Comparison of ENCODE assay signal across 2 cellular contexts in the genomic region with DNA sequence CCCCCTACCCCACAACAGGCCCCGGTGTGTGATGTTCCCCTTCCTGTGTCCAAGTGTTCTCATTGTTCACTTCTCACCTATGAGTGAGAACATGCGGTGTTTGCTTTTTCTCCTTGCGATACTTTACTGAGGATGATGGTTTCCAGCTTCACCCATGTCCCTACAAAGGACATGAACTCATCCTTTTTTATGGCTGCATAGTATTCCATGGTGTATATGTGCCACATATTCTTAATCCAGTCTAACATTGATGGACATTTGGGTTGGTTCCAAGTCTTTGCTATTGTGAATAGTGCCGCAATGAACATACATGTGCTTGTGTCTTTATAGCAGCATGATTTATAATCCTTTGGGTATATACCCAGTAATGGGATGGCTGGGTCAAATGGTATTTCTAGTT. TPM values are rescaled to one million over a fixed set of nuclear protein-coding genes. Genes with fewer than 3 reads are reported as not detected.
DNase-seq lines count a peak whose midpoint lies in the region; ATAC-seq, FAIRE-seq and TF ChIP-seq lines count a peak whose summit lies in the region.
"Not testable (repeated sequence)": the region's sequence is repeated elsewhere in the genome, so short reads cannot be mapped to it uniquely, and the experiment has no call there.

No MANE protein-coding gene starts in this region.

- H3K27ac ChIP-seq in HEK293 (ENCODE audit: extremely low read depth, low read depth, low read length); K562 (ENCODE audit: extremely low read depth, low read depth, low read length): not testable (repeated sequence)

- BruUV-seq in K562 (replicated peaks; lab: Mats Ljungman, UMichigan): not testable (repeated sequence)

- H3K27me3 ChIP-seq in K562 (ENCODE audit: control insufficient read depth in 2 of 2, insufficient read depth in 2 of 2, low read length in 2 of 2): not testable (repeated sequence)

- H4K20me1 ChIP-seq in K562 (replicated peaks; ENCODE audit: control insufficient read depth, insufficient read depth, low read length): not testable (repeated sequence)

- ATAC-seq in K562: not testable (repeated sequence)

- H3K4me3 ChIP-seq in HEK293 (ENCODE audit: low read depth, low read length); K562: not testable (repeated sequence)

- H3K4me1 ChIP-seq in HEK293 (ENCODE audit: control insufficient read depth, insufficient read depth, low read length); K562 (replicated peaks in 1 of 2; ENCODE audit: control insufficient read depth in 2 of 2, insufficient read depth in 2 of 2, low read length in 2 of 2): not testable (repeated sequence)

- in situ Hi-C loops in K562 (cut with MboI): not testable (repeated sequence)

- FAIRE-seq in K562 (lab: Jason Lieb, UNC): not testable (repeated sequence)

- TF ChIP-seq EP300 in K562 (IDR thresholded peaks at IDR 0.05; ENCODE audit: low read length): not testable (repeated sequence)

- 90% methylated on average over 3 of the region's 4 CpGs for WGBS in K562 (ENCODE audit: insufficient coverage, low coverage, missing lambda C conversion rate)

- H2AFZ ChIP-seq in K562 (ENCODE audit: low read depth, low read length): not testable (repeated sequence)

- CTCF ChIA-PET in HEK293 (lab: Yijun Ruan, JAX); K562 (lab: Yijun Ruan, JAX; ENCODE audit: low intra/inter-chr PET ratio): not testable (repeated sequence)

- not testable (repeated sequence) for DNase-seq in K562 (ENCODE audit: extremely low read depth in 1 of 4, low spot score in 3 of 4)

- H3K36me3 ChIP-seq in HEK293 (ENCODE audit: control insufficient read depth in 2 of 2, insufficient read depth in 1 of 2, low read length in 2 of 2) (peaks cover 6 to 29% of the 10 kb centered on the region in 2 experiments), K562 (ENCODE audit: control insufficient read depth, insufficient read depth, low read length) (peaks cover 13% of the 10 kb centered on the region; the same call in 1 of the 3 replicates)

- H3K9ac ChIP-seq in K562 (ENCODE audit: insufficient read depth in 1 of 2, low read depth in 2 of 2, low read length in 2 of 2): not testable (repeated sequence)

- not testable (repeated sequence) for TF ChIP-seq CTCF in HEK293 (tag by site-specific recombination; IDR thresholded peaks at IDR 0.05); K562 (IDR thresholded peaks at IDR 0.05 in 2 of 3, conservative IDR thresholded peaks at IDR 0.05 in 1 of 3; ENCODE audit: insufficient read depth in 2 of 3, low read depth in 1 of 3, low read length in 3 of 3)

- not testable (repeated sequence) for H3K4me2 ChIP-seq in K562 (ENCODE audit: insufficient read depth, low read length)

- H3K9me1 ChIP-seq in K562 (ENCODE audit: control insufficient read depth, insufficient read depth, low read length): not testable (repeated sequence)

- H3K9me3 ChIP-seq in HEK293 (ENCODE audit: control insufficient read depth, insufficient read depth, low read depth, low read length); K562 (replicated peaks; ENCODE audit: control insufficient read depth, insufficient read depth, low read depth, low read length): not testable (repeated sequence)

- intact Hi-C loops in K562 (cut with micrococcal nuclease): not testable (repeated sequence)

- not testable (repeated sequence) for TF ChIP-seq POLR2A in K562 (conservative IDR thresholded peaks at IDR 0.05)

- POLR2A ChIA-PET in HEK293 (lab: Yijun Ruan, JAX); K562 (lab: Yijun Ruan, JAX): not testable (repeated sequence)

- H3K79me2 ChIP-seq in K562 (ENCODE audit: control insufficient read depth, insufficient read depth, low read length): not testable (repeated sequence)

- TF ChIP-seq RAD21 in K562 (CRISPR knock-in tag; conservative IDR thresholded peaks at IDR 0.05 in 1 of 2, IDR thresholded peaks at IDR 0.05 in 1 of 2): not testable (repeated sequence)

TF ChIP-seq in HEK293, 187 proteins besides CTCF, POLR2A, EP300 and RAD21:
- peak; percentile 66 for TF ChIP-seq ZNF146 (tag by site-specific recombination; IDR thresholded peaks at IDR 0.05)

TF ChIP-seq in K562, 482 proteins besides CTCF, POLR2A, EP300 and RAD21:
- TF ChIP-seq KDM1A (IDR thresholded peaks at IDR 0.05) (peak in 1 of 2 experiments; percentile 40; a peak in 1 of 4 replicates), BCOR (IDR thresholded peaks at IDR 0.05) (0 out of 2 replicates have a peak, but pooled peaks have one; percentile 43), ZNF146 (CRISPR knock-in tag; IDR thresholded peaks at IDR 0.05; ENCODE audit: unreplicated experiment) (peak; percentile 52)
TF ChIP-seq in K562: peak in this region for 3; not testable (repeated sequence) for 479.

RNA-seq across cellular contexts. Expression of a gene that starts 21.3 kb away (rescaled TPM):
- total RNA-seq in K562 (2011; cell fraction: chromatin; rRNA removed; ENCODE audit: low replicate concordance): 41.1 and 91.5 TPM in 2 replicates
- total RNA-seq in K562 (2011; cell fraction: nucleolus; rRNA removed): 24.2 and 24.3 TPM in 2 replicates
- total RNA-seq in K562 (2011; cell fraction: nucleoplasm; rRNA removed): 29.5 and 46.9 TPM in 2 replicates
- total RNA-seq in K562 (2014; rRNA removed) (15.3 and 19.8 TPM in 2 replicates), K562 (2014; rRNA removed; fragmentation: Illumina TruSeq; extraction: Trizol) (24.5 and 25.6 TPM in 2 replicates), K562 (2015; rRNA removed; fragmentation: Illumina TruSeq; extraction: Trizol) (19.7 and 21.1 TPM in 2 replicates), K562 (2021) (17.6 and 18.8 TPM in 2 replicates)
- polyA plus RNA-seq in K562 (2011; rRNA removed) (29.5 and 36.3 TPM in 2 replicates), K562 (2014; fragmentation: Illumina TruSeq; extraction: Trizol) (16.0 TPM in 2 replicates), K562 (2014; fragmentation: Nextera tagmentation; extraction: Ambion mirVana) (1 to 10 TPM; 4.5 to 5.4 TPM), K562 (2014; rRNA removed) (10.4 and 14.3 TPM in 2 replicates)
- 6.8 and 10.6 TPM in 2 replicates for polyA plus RNA-seq in K562 (2011; cell fraction: cytosol; rRNA removed)
- polyA plus RNA-seq in K562 (2011; cell fraction: nucleus; rRNA removed): 17.1 and 20.0 TPM in 2 replicates
- 7.9 and 9.3 TPM in 2 replicates for polyA plus RNA-seq in K562 (2012)
- polyA minus RNA-seq in K562 (2011; rRNA and poly(A)+ RNA removed): 47.9 and 56.4 TPM in 2 replicates
- 11.9 and 15.8 TPM in 2 replicates for polyA minus RNA-seq in K562 (2011; cell fraction: cytosol; rRNA and poly(A)+ RNA removed)
- polyA minus RNA-seq in K562 (2011; cell fraction: nucleus; rRNA and poly(A)+ RNA removed): 38.5 and 52.8 TPM in 2 replicates

RNA-seq across cellular contexts. Expression of a gene that starts 21.4 kb away (rescaled TPM):
- 23.8 and 34.2 TPM in 2 replicates for total RNA-seq in K562 (2011; cell fraction: chromatin; rRNA removed; ENCODE audit: low replicate concordance)
- total RNA-seq in K562 (2011; cell fraction: nucleolus; rRNA removed): 16.7 and 19.2 TPM in 2 replicates
- total RNA-seq in K562 (2011; cell fraction: nucleoplasm; rRNA removed): 29.7 and 45.4 TPM in 2 replicates
- total RNA-seq in K562 (2014; rRNA removed): 24.5 and 25.7 TPM in 2 replicates
- total RNA-seq in K562 (2014; rRNA removed; fragmentation: Illumina TruSeq; extraction: Trizol): 26.8 and 28.3 TPM in 2 replicates
- total RNA-seq in K562 (2015; rRNA removed; fragmentation: Illumina TruSeq; extraction: Trizol): 22.9 and 26.3 TPM in 2 replicates
- 26.2 and 26.7 TPM in 2 replicates for total RNA-seq in K562 (2021)
- polyA plus RNA-seq in K562 (2011; rRNA removed): 44.3 and 57.1 TPM in 2 replicates
- polyA plus RNA-seq in K562 (2011; cell fraction: cytosol; rRNA removed): 22.1 and 30.7 TPM in 2 replicates
- polyA plus RNA-seq in K562 (2011; cell fraction: nucleus; rRNA removed): 48.0 and 49.4 TPM in 2 replicates
- 25.5 and 36.6 TPM in 2 replicates for polyA plus RNA-seq in K562 (2012)
- 51.2 and 63.7 TPM in 2 replicates for polyA plus RNA-seq in K562 (2014; fragmentation: Illumina TruSeq; extraction: Trizol)
- 10 to 100 TPM; 49.7 to 82.9 TPM for polyA plus RNA-seq in K562 (2014; fragmentation: Nextera tagmentation; extraction: Ambion mirVana)
- polyA plus RNA-seq in K562 (2014; rRNA removed): 41.2 and 42.4 TPM in 2 replicates
- polyA minus RNA-seq in K562 (2011; rRNA and poly(A)+ RNA removed): 55.3 and 56.9 TPM in 2 replicates
- polyA minus RNA-seq in K562 (2011; cell fraction: cytosol; rRNA and poly(A)+ RNA removed): 12.7 and 17.6 TPM in 2 replicates
- 24.5 and 35.4 TPM in 2 replicates for polyA minus RNA-seq in K562 (2011; cell fraction: nucleus; rRNA and poly(A)+ RNA removed)
